ENCODE assay signal across 15 cellular contexts in the genomic region with DNA sequence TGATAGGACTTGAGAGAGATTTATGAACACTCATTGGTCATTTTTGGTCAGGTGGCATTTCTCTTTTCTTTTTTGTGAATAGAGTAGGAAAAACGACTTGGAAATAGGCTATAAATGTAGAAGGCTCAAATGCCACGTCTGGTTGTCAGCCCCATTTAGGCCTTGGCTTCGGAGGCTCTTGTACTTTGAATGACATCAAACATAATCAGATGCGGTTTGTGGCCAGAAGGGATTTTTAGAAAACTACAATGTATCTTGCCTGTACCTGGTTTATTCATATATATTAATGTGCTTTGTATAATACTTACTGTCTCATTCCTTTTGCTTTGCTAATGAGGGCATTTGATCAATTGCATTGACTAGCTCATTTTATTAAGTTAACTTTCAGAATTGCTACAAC.
DNase-seq lines count a peak whose midpoint lies in the region; ATAC-seq and TF ChIP-seq lines count a peak whose summit lies in the region.
"Had no signal": no experiment of that assay in that cellular context is flagged by ENCODE, and none has a peak within 500 bp of the region (broad histone marks: within the 10 kb centered on the region; RNA-seq: fewer than 3 reads in every experiment).

No MANE protein-coding gene starts in this region.

- peaks cover 31% of the 10 kb centered on the region for H3K4me1 ChIP-seq in cardiac muscle cell (ENCODE audit: low read depth)
- H3K4me1 ChIP-seq: HAP-1 had no signal

- H3K27me3 ChIP-seq in cardiac muscle cell = no peaks in the 10 kb centered on the region
- H3K27me3 ChIP-seq: BLaER1 had no signal

- no peak for ATAC-seq in left ventricle myocardium superior
- ATAC-seq in GM19035 (IDR thresholded peaks at IDR 0.05; ENCODE audit: unreplicated experiment) = no peak

- no peak for DNase-seq in cardiac muscle cell (ENCODE audit: low read depth in 1 of 2, low spot score in 1 of 2)
- DNase-seq in left ventricle myocardium superior = no peak
- DNase-seq in astrocyte of the hippocampus (ENCODE audit: low read depth, low spot score) = peak; percentile 5
- peak; percentile 19 for DNase-seq in inferior parietal cortex (ENCODE audit: extremely low spot score)
- no peak for DNase-seq in COLO668 (lab: John Stamatoyannopoulos, UW; ENCODE audit: unreplicated experiment)
- DNase-seq in NCI-H2081 (lab: John Stamatoyannopoulos, UW) = no peak
- DNase-seq: 8988T; Calu3; CD4-positive, alpha-beta memory T cell; DMS 273 treated with DMSO at 0.1 percent for 48 hours; DMS53; GM23248 had no signal

- H3K4me3 ChIP-seq in cardiac muscle cell = no peak overlapping the region
- H3K4me3 ChIP-seq: BLaER1, GM23248, HAP-1 had no signal

- H3K27ac ChIP-seq in cardiac muscle cell = peak overlapping the region; percentile 90
- H3K27ac ChIP-seq: BLaER1, GM23248 had no signal

- intact Hi-C loops in left ventricle myocardium superior (cut with micrococcal nuclease) = no loop called here

- TF ChIP-seq CTCF in cardiac muscle cell (IDR thresholded peaks at IDR 0.05; ENCODE audit: low read depth, low read length) = no peak

- H3K36me3 ChIP-seq in cardiac muscle cell = no peaks in the 10 kb centered on the region
- H3K36me3 ChIP-seq: BLaER1, HAP-1 had no signal

- no peaks in the 10 kb centered on the region for H3K9me3 ChIP-seq in cardiac muscle cell (ENCODE audit: low read depth)
- H3K9me3 ChIP-seq: HAP-1 had no signal

Comparison
In these comparisons a context has a peak if more than half of its experiments do, and no peak if none do; other contexts are left out.
1. DNase-seq: peak in astrocyte of the hippocampus (single experiment) and inferior parietal cortex (single experiment); none in cardiac muscle cell (0 of 2), left ventricle myocardium superior (single experiment), COLO668 (single experiment) and NCI-H2081 (0 of 2).